30 cellular contexts compared by ENCODE assay signal in genomic region chr18:65498605-65499004, GRCh38.
"Had no signal": no experiment of that assay in that cellular context is flagged by ENCODE, and none has a peak within 500 bp of the region (broad histone marks: within the 10 kb centered on the region; RNA-seq: fewer than 3 reads in every experiment).

No MANE protein-coding gene starts in this region.

- H3K9me3 Mint-ChIP-seq: activated naive CD4-positive, alpha-beta T cell treated with anti-CD3 and anti-CD28 coated beads, Interleukin-2, amount 10 ng/mL, durations not matched to agents 7 days and 5 days; activated naive CD8-positive, alpha-beta T cell treated with anti-CD3 and anti-CD28 coated beads, Interleukin-2, amount 10 ng/mL, durations not matched to agents 7 days and 5 days; brain; naive B cell; neural crest cell; stimulated activated naive B cell treated with anti-CD40 and anti-IgM and Interleukin-4, amounts not matched to agents 10 μg/mL and 1 μg/mL and 100 μg/mL, for 72 hours had no signal

- H3K27ac ChIP-seq: ascending aorta, cardiac muscle cell, colonic mucosa, epithelial cell of prostate, left ventricle myocardium inferior, right atrium auricular region, stomach, suprapubic skin, tibial artery, upper lobe of right lung had no signal

- DNase-seq: activated CD4-positive, alpha-beta T cell treated with anti-CD3 and anti-CD28 coated beads for 48 hours; activated CD4-positive, alpha-beta T cell treated with anti-CD3 and anti-CD28 coated beads, Interleukin-2, amount 50 U/mL, for 48 hours; activated CD8-positive, alpha-beta memory T cell treated with anti-CD3 and anti-CD28 coated beads, Interleukin-2, amount 50 U/mL, for 4 hours; activated gamma-delta T cell; activated naive CD4-positive, alpha-beta T cell treated with anti-CD3 and anti-CD28 coated beads, Interleukin-2, amount 10 ng/mL, durations not matched to agents 7 days and 5 days; activated naive CD8-positive, alpha-beta T cell treated with anti-CD3 and anti-CD28 coated beads, Interleukin-2, amount 10 ng/mL, durations not matched to agents 7 days and 5 days; activated T-cell treated with anti-CD3 and anti-CD28 coated beads, Interleukin-2, amount 50 U/mL, for 1 hour; cerebellar nuclear complex; colonic mucosa; effector CD8-positive, alpha-beta T cell; islet precursor cell; left ventricle myocardium inferior; naive B cell; stimulated activated CD4-positive, alpha-beta T cell treated with anti-CD3 and anti-CD28 coated beads, Interleukin-1b, Interleukin-23, amount 100 ng/mL, for 48 hours; stimulated activated naive B cell treated with anti-CD40 and anti-IgM and Interleukin-4, amounts not matched to agents 10 μg/mL and 1 μg/mL and 100 μg/mL, for 72 hours; stomach; tibial artery; upper lobe of right lung had no signal

- H3K27me3 Mint-ChIP-seq: activated naive CD4-positive, alpha-beta T cell treated with anti-CD3 and anti-CD28 coated beads, Interleukin-2, amount 10 ng/mL, durations not matched to agents 7 days and 5 days; activated naive CD8-positive, alpha-beta T cell treated with anti-CD3 and anti-CD28 coated beads, Interleukin-2, amount 10 ng/mL, durations not matched to agents 7 days and 5 days; brain; naive B cell; stimulated activated naive B cell treated with anti-CD40 and anti-IgM and Interleukin-4, amounts not matched to agents 10 μg/mL and 1 μg/mL and 100 μg/mL, for 72 hours had no signal

- H3K36me3 ChIP-seq: ascending aorta, cardiac muscle cell, colonic mucosa, left ventricle myocardium inferior, right atrium auricular region, stomach, suprapubic skin, tibial artery, upper lobe of right lung had no signal

- H3K9me3 ChIP-seq: ascending aorta, colonic mucosa, left ventricle myocardium inferior, right atrium auricular region, stomach, suprapubic skin, tibial artery, upper lobe of right lung had no signal

- H3K27ac Mint-ChIP-seq: activated naive CD4-positive, alpha-beta T cell treated with anti-CD3 and anti-CD28 coated beads, Interleukin-2, amount 10 ng/mL, durations not matched to agents 7 days and 5 days; activated naive CD8-positive, alpha-beta T cell treated with anti-CD3 and anti-CD28 coated beads, Interleukin-2, amount 10 ng/mL, durations not matched to agents 7 days and 5 days; naive B cell; stimulated activated naive B cell treated with anti-CD40 and anti-IgM and Interleukin-4, amounts not matched to agents 10 μg/mL and 1 μg/mL and 100 μg/mL, for 72 hours; T-helper 2 cell treated with Interferon-gamma antibody and Interleukin-4, amounts not matched to agents 5 μg/mL and 100 μg/mL, for 36 hours had no signal

- H3K27me3 ChIP-seq: ascending aorta, cardiac muscle cell, colonic mucosa, right atrium auricular region, stomach, suprapubic skin, tibial artery, upper lobe of right lung had no signal

- H3K4me2 ChIP-seq: smooth muscle cell had no signal

- H3K4me1 ChIP-seq: ascending aorta, colonic mucosa, left ventricle myocardium inferior, right atrium auricular region, stomach, suprapubic skin, tibial artery, upper lobe of right lung had no signal

- ATAC-seq: upper lobe of right lung had no signal

- H3K4me3 Mint-ChIP-seq: activated naive CD4-positive, alpha-beta T cell treated with anti-CD3 and anti-CD28 coated beads, Interleukin-2, amount 10 ng/mL, durations not matched to agents 7 days and 5 days; activated naive CD8-positive, alpha-beta T cell treated with anti-CD3 and anti-CD28 coated beads, Interleukin-2, amount 10 ng/mL, durations not matched to agents 7 days and 5 days; brain; naive B cell; neural crest cell; stimulated activated naive B cell treated with anti-CD40 and anti-IgM and Interleukin-4, amounts not matched to agents 10 μg/mL and 1 μg/mL and 100 μg/mL, for 72 hours; T-helper 2 cell treated with Interferon-gamma antibody and Interleukin-4, amounts not matched to agents 5 μg/mL and 100 μg/mL, for 36 hours had no signal

- FAIRE-seq: endometrium, frontal cortex had no signal

- H3K4me1 Mint-ChIP-seq: activated naive CD4-positive, alpha-beta T cell treated with anti-CD3 and anti-CD28 coated beads, Interleukin-2, amount 10 ng/mL, durations not matched to agents 7 days and 5 days; activated naive CD8-positive, alpha-beta T cell treated with anti-CD3 and anti-CD28 coated beads, Interleukin-2, amount 10 ng/mL, durations not matched to agents 7 days and 5 days; naive B cell; stimulated activated naive B cell treated with anti-CD40 and anti-IgM and Interleukin-4, amounts not matched to agents 10 μg/mL and 1 μg/mL and 100 μg/mL, for 72 hours had no signal

- H3K36me3 Mint-ChIP-seq: activated naive CD4-positive, alpha-beta T cell treated with anti-CD3 and anti-CD28 coated beads, Interleukin-2, amount 10 ng/mL, durations not matched to agents 7 days and 5 days; activated naive CD8-positive, alpha-beta T cell treated with anti-CD3 and anti-CD28 coated beads, Interleukin-2, amount 10 ng/mL, durations not matched to agents 7 days and 5 days; brain; naive B cell; stimulated activated naive B cell treated with anti-CD40 and anti-IgM and Interleukin-4, amounts not matched to agents 10 μg/mL and 1 μg/mL and 100 μg/mL, for 72 hours had no signal

- H3K4me3 ChIP-seq: ascending aorta, cardiac muscle cell, colonic mucosa, left ventricle myocardium inferior, lung, right atrium auricular region, smooth muscle cell, stomach, suprapubic skin, tibial artery, upper lobe of right lung had no signal
